In the genomic region with DNA sequence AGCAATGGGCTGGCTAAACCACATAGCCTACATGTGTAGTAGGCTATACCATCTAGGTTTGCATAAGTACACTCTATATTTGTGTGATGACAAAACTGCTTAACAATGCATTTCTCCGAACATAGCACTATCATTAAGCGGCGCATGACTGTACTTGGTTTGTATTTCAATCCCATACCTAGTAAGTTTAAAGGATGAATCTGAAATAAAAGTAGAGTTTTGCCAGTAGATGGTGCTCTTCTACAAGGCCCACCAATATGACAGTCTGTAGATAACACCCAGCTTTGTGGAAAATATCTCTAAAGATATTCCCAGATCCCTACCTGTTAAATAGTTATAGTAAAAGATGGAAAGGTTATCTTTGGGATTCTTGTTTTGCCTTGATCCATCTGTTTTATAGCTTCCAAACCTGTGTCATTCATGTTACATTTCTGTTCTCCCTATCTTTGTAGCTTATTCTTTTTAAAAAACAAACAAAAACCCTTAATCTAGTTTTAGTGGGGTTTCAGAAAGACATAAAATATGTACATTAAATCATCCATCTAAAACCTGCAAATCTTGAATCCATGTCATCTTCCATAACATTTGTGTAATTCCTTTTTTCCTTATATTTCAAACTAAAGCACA, we compare ENCODE assay signal across 8 cellular contexts. TPM values are rescaled to one million over a fixed set of nuclear protein-coding genes. Genes with fewer than 3 reads are reported as not detected.
DNase-seq lines count a peak whose midpoint lies in the region; ATAC-seq and TF ChIP-seq lines count a peak whose summit lies in the region.

No MANE protein-coding gene starts in this region.

- in situ Hi-C loops in astrocyte of the spinal cord (cut with HindIII; ENCODE audit: low sequenced_read_pairs): no loop called here

- peaks cover 65% of the 10 kb centered on the region for H3K36me3 Mint-ChIP-seq in CD8-positive, alpha-beta T cell

- H3K27ac ChIP-seq in CD8-positive, alpha-beta T cell (ENCODE audit: low read depth, low read length): no peak overlapping the region

- H3K36me3 ChIP-seq in CD8-positive, alpha-beta T cell (ENCODE audit: insufficient read depth, low read length): peaks cover 13% of the 10 kb centered on the region

- no peaks in the 10 kb centered on the region for H3K9me3 ChIP-seq in CD8-positive, alpha-beta T cell (ENCODE audit: low read length)

- CTCF ChIA-PET in CD8-positive, alpha-beta T cell (lab: Charles Lee): interaction anchor here (0.5 to 3.7 kb wide), 17 partner anchors 9 to 1284 kb away, joined by 3 to 41 read pairs (median 3); no protein-coding TSS in a partner anchor

- peak; percentile 62 for ATAC-seq in CD8-positive, alpha-beta T cell
- ATAC-seq in GM18870 (IDR thresholded peaks at IDR 0.05; ENCODE audit: unreplicated experiment) (peak; percentile 60), HG03108 (IDR thresholded peaks at IDR 0.05; ENCODE audit: unreplicated experiment) (peak; percentile 44)

- H3K4me1 Mint-ChIP-seq in CD8-positive, alpha-beta T cell (ENCODE audit: low read depth): peaks cover 13% of the 10 kb centered on the region

- TF ChIP-seq CTCF in CD8-positive, alpha-beta T cell (IDR thresholded peaks at IDR 0.05): peak; percentile 66
- peak; percentile 59 for TF ChIP-seq CTCF in astrocyte of the spinal cord (IDR thresholded peaks at IDR 0.05; ENCODE audit: low read depth, low read length)

- no peak overlapping the region for H3K27ac Mint-ChIP-seq in CD8-positive, alpha-beta T cell

- no peak for DNase-seq in CD8-positive, alpha-beta T cell
- DNase-seq in NCI-H446 treated with DMSO at 0.1 percent for 48 hours (lab: John Stamatoyannopoulos, UW) (peak; percentile 40), astrocyte of the spinal cord (ENCODE audit: low read depth, low spot score) (peak; percentile 73), kidney glomerular epithelial cell (lab: John Stamatoyannopoulos, UW) (peak; percentile 65), UCSD-AML1 (lab: John Stamatoyannopoulos, UW; ENCODE audit: unreplicated experiment) (no peak), HuH-7.5 (ENCODE audit: low spot score) (no peak)

- POLR2A ChIA-PET in CD8-positive, alpha-beta T cell (lab: Charles Lee): no interaction called here

- no peak overlapping the region for H3K4me3 Mint-ChIP-seq in CD8-positive, alpha-beta T cell

- H3K4me1 ChIP-seq in CD8-positive, alpha-beta T cell (ENCODE audit: insufficient read depth, low read length): no peaks in the 10 kb centered on the region

- no peaks in the 10 kb centered on the region for H3K27me3 ChIP-seq in CD8-positive, alpha-beta T cell (ENCODE audit: insufficient read depth, low read length)

- intact Hi-C loops in CD8-positive, alpha-beta T cell (cut with DNase I, micrococcal nuclease): loop anchor here (1.0 to 10.0 kb wide), 7 partner anchors 42 to 1534 kb away; no protein-coding TSS in a partner anchor

- no peaks in the 10 kb centered on the region for H3K27me3 Mint-ChIP-seq in CD8-positive, alpha-beta T cell (ENCODE audit: low read depth)

- H3K4me3 ChIP-seq in CD8-positive, alpha-beta T cell (ENCODE audit: low read depth, low read length): no peak overlapping the region
- H3K4me3 ChIP-seq in astrocyte of the spinal cord (ENCODE audit: low read depth, low read length): no peak overlapping the region

- H3K9me3 Mint-ChIP-seq in CD8-positive, alpha-beta T cell: no peaks in the 10 kb centered on the region

RNA-seq across cellular contexts. Expression of gene ZBTB41, which starts 20.7 kb away (rescaled TPM):
- 1 to 10 TPM; 3.5 to 3.9 TPM for total RNA-seq in CD8-positive, alpha-beta T cell

RNA-seq across cellular contexts. Expression of gene ASPM, which starts 33.9 kb away (rescaled TPM):
- total RNA-seq in CD8-positive, alpha-beta T cell: under 1 TPM; 0.14 to 0.30 TPM

Comparison
In these comparisons a context has a peak if more than half of its experiments do, and no peak if none do; other contexts are left out.
1. DNase-seq: peak in NCI-H446 treated with DMSO at 0.1 percent for 48 hours (single experiment), astrocyte of the spinal cord (single experiment) and kidney glomerular epithelial cell (single experiment); none in CD8-positive, alpha-beta T cell (0 of 7), UCSD-AML1 (single experiment) and HuH-7.5 (single experiment).
2. Peak in every context shown above with its lines, with median percentiles within 50 percentile points of each other: ATAC-seq.